In the genomic region with DNA sequence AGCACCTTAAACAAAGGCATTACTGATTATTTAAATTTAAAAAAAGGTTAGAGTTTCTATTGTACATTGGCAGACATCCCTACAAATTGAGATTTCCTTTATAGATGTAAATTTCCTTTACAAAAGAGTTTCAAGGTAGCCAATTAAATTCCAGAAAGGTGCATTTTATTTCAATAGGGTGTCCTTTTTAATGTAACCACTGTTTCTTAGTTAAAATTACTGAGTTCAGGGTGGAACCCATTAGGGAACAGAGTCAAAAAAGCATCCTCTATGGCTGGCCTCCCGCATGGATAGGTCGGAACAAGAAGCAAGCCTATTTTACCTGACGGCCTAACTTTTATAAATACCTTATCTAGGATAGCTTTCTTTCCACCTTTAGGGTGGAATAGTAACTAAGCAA, we compare ENCODE assay signal across 20 cellular contexts. TPM values are rescaled to one million over a fixed set of nuclear protein-coding genes. Genes with fewer than 3 reads are reported as not detected.
A peak's percentile ranks its signal among the peaks of the same experiment; 100 is the strongest.
DNase-seq lines count a peak whose midpoint lies in the region; ATAC-seq, FAIRE-seq and TF ChIP-seq lines count a peak whose summit lies in the region.
"Had no signal": no experiment of that assay in that cellular context is flagged by ENCODE, and none has a peak within 500 bp of the region (broad histone marks: within the 10 kb centered on the region; RNA-seq: fewer than 3 reads in every experiment).

No MANE protein-coding gene starts in this region.

- no peaks in the 10 kb centered on the region for H3K79me2 ChIP-seq in GM23338 (replicated peaks; ENCODE audit: insufficient read depth)
- H3K79me2 ChIP-seq in H1 (ENCODE audit: control insufficient read depth in 1 of 2, insufficient read depth in 2 of 2, low read length in 2 of 2) = no peaks in the 10 kb centered on the region

- POLR2A ChIA-PET in H1 (lab: Charles Lee; ENCODE audit: partially characterized antibody) = interaction anchor here (1.0 to 1.7 kb wide), 7 partner anchors 22 to 197 kb away, joined by 3 to 4 read pairs (median 4); no protein-coding TSS in a partner anchor

- no peak overlapping the region; the same call in 1 of the 2 replicates for H3K18ac ChIP-seq in H1 (ENCODE audit: extremely low read depth, low read length)

- no peak for TF ChIP-seq RAD21 in H1 (IDR thresholded peaks at IDR 0.05 in 1 of 2, conservative IDR thresholded peaks at IDR 0.05 in 1 of 2; ENCODE audit: low read depth in 2 of 2, low read length in 2 of 2)

- no peak overlapping the region for H3K14ac ChIP-seq in H1 (ENCODE audit: insufficient read length)

- DNase-seq in GM23338 (ENCODE audit: low spot score) (peak; percentile 56), H1 (ENCODE audit: low read depth in 1 of 2, low spot score in 2 of 2) (no peak), putamen (ENCODE audit: low spot score) (no peak), breast epithelium (ENCODE audit: low spot score in 2 of 2) (no peak), spleen (no peak)
- DNase-seq: AML-193; Caco-2; CD4-positive, alpha-beta T cell; GF-D8; IMR-90 had no signal

- H3K36me3 Mint-ChIP-seq in GM23338 (ENCODE audit: low read depth) = peaks cover 18% of the 10 kb centered on the region

- H3K9me3 ChIP-seq in HUES6 (ENCODE audit: control insufficient read depth, insufficient read depth, low read depth, low read length) = peaks cover 7% of the 10 kb centered on the region
- H3K9me3 ChIP-seq in H1 (ENCODE audit: insufficient read depth in 2 of 2, low read depth in 1 of 2, low read length in 1 of 2) = peaks cover 0 to 7% of the 10 kb centered on the region in 2 experiments; a peak in 2 of 4 replicates
- peaks cover 9% of the 10 kb centered on the region; the same call in 1 of the 2 replicates for H3K9me3 ChIP-seq in iPS-20b (ENCODE audit: insufficient read depth, low read depth, low read length)
- no peaks in the 10 kb centered on the region for H3K9me3 ChIP-seq in breast epithelium
- peaks cover 0 to 16% (median 11%) of the 10 kb centered on the region in 8 donors for H3K9me3 ChIP-seq in spleen
- H3K9me3 ChIP-seq: Caco-2 had no signal

- H3K4me3 Mint-ChIP-seq in GM23338 = peak overlapping the region; percentile 19
- H3K4me3 Mint-ChIP-seq: CD4-positive, alpha-beta T cell had no signal

- no peak overlapping the region for H3K56ac ChIP-seq in H1 (replicated peaks; ENCODE audit: insufficient read length, low read depth, low read length)

- H3K27ac ChIP-seq in GM23338 (ENCODE audit: low read depth) = peak overlapping the region; percentile 86
- peak overlapping the region; percentile 86 for H3K27ac ChIP-seq in HUES6 (ENCODE audit: low read depth, low read length)
- H3K27ac ChIP-seq in H1 (ENCODE audit: low read depth, low read length) = no peak overlapping the region
- H3K27ac ChIP-seq in iPS-20b (ENCODE audit: low read length) = peak overlapping the region; percentile 92
- no peak overlapping the region for H3K27ac ChIP-seq in breast epithelium
- no peak overlapping the region for H3K27ac ChIP-seq in spleen
- H3K27ac ChIP-seq: 22Rv1, A549, C4-2B had no signal

- 0 out of 2 replicates have a peak, but pooled peaks cover 4% of the 10 kb centered on the region for H3F3A ChIP-seq in GM23338 (replicated peaks; ENCODE audit: low read depth)

- TF ChIP-seq CTCF in GM23338 (conservative IDR thresholded peaks at IDR 0.05; ENCODE audit: low read depth in 2 of 2) (no peak), H1 (IDR thresholded peaks at IDR 0.05; ENCODE audit: control extremely low read depth in 1 of 3, insufficient read depth in 1 of 3, low read depth in 1 of 3, low read length in 3 of 3) (no peak), breast epithelium (IDR thresholded peaks at IDR 0.05) (no peak), spleen (IDR thresholded peaks at IDR 0.05 in 8 of 11, conservative IDR thresholded peaks at IDR 0.05 in 3 of 11) (no peak)

- H4K20me1 ChIP-seq in GM23338 (replicated peaks; ENCODE audit: insufficient read depth) = no peaks in the 10 kb centered on the region
- no peaks in the 10 kb centered on the region for H4K20me1 ChIP-seq in H1 (replicated peaks in 1 of 2; ENCODE audit: control insufficient read depth in 1 of 2, insufficient read depth in 2 of 2, low read length in 2 of 2)

- H3K27me3 Mint-ChIP-seq in GM23338 (ENCODE audit: insufficient read depth, low read depth, poor library complexity) = peaks cover 8% of the 10 kb centered on the region
- H3K27me3 Mint-ChIP-seq: CD4-positive, alpha-beta T cell had no signal

- WGBS in H1 (ENCODE audit: extremely low coverage in 1 of 2, insufficient coverage in 1 of 2, insufficient read length in 1 of 2, insufficient replicate concordance in 2 of 2, low coverage in 1 of 2, low lambda C conversion rate in 2 of 2, missing lambda C conversion rate in 1 of 2), 2 experiments = 1% methylated on average over 3 of the region's 3 CpGs; no CpG with 5 or more reads in 1 of the 2 experiments
- 94 to 99% (median 96%) methylated on average over 3 of the region's 3 CpGs for WGBS in spleen, 5 donors

- H4K5ac ChIP-seq in H1 (ENCODE audit: insufficient read length, low read depth, low read length) = no peak overlapping the region

- TF ChIP-seq POLR2A in H1 (IDR thresholded peaks at IDR 0.05; ENCODE audit: control extremely low read depth in 1 of 2, low read depth in 2 of 2, low read length in 2 of 2) (no peak), breast epithelium (IDR thresholded peaks at IDR 0.05) (no peak), spleen (IDR thresholded peaks at IDR 0.05) (no peak)

- H3K27ac Mint-ChIP-seq in GM23338 = peak overlapping the region; percentile 91
- H3K27ac Mint-ChIP-seq: CD4-positive, alpha-beta T cell had no signal

- no peaks in the 10 kb centered on the region for H3K79me1 ChIP-seq in H1 (ENCODE audit: low read depth, low read length)

- H3K4me3 ChIP-seq in GM23338 = peak overlapping the region; percentile 16
- 0 out of 2 replicates have a peak overlapping the region, but pooled peaks have one; percentile 27 for H3K4me3 ChIP-seq in HUES6 (ENCODE audit: low read depth, low read length)
- peak overlapping the region in 1 of 4 experiments; percentile 37; a peak in 1 of 8 replicates for H3K4me3 ChIP-seq in H1 (ENCODE audit: extremely low read depth in 1 of 4, insufficient read depth in 2 of 4, low read depth in 3 of 4, low read length in 4 of 4)
- peak overlapping the region; percentile 45; the same call in 1 of the 2 replicates for H3K4me3 ChIP-seq in iPS-20b (ENCODE audit: low read length)
- no peak overlapping the region for H3K4me3 ChIP-seq in breast epithelium
- H3K4me3 ChIP-seq in spleen = no peak overlapping the region
- H3K4me3 ChIP-seq: A549, K562 had no signal

- CTCF ChIA-PET in H1 (lab: Charles Lee; ENCODE audit: partially characterized antibody) = interaction anchor here (0.7 to 3.3 kb wide), 14 partner anchors 8 to 254 kb away, joined by 3 to 13 read pairs (median 6); partner anchors contain the start of gene EVA1C

- peaks cover 38% of the 10 kb centered on the region for H3K4me1 Mint-ChIP-seq in GM23338

- H2BK20ac ChIP-seq in H1 (ENCODE audit: low read length) = no peak overlapping the region

- H2BK5ac ChIP-seq in H1 (ENCODE audit: low read depth, low read length) = no peak overlapping the region

- H3K9ac ChIP-seq in HUES6 (ENCODE audit: low read length) (peak overlapping the region; percentile 3), H1 (replicated peaks in 1 of 4; ENCODE audit: extremely low read depth in 1 of 4, low read depth in 3 of 4, low read length in 3 of 4) (no peak overlapping the region), iPS-20b (ENCODE audit: low read depth, low read length) (peak overlapping the region; percentile 37; the same call in 1 of the 2 replicates)

- H3K36me3 ChIP-seq in GM23338 (ENCODE audit: insufficient read depth) (no peaks in the 10 kb centered on the region), HUES6 (ENCODE audit: control insufficient read depth, insufficient read depth, low read length) (no peaks in the 10 kb centered on the region), H1 (ENCODE audit: control insufficient read depth in 2 of 4, insufficient read depth in 4 of 4, low read length in 3 of 4) (no peaks in the 10 kb centered on the region; a peak in 1 of 8 replicates), iPS-20b (ENCODE audit: insufficient read depth, low read depth, low read length) (peaks cover 6% of the 10 kb centered on the region; the same call in 1 of the 2 replicates), breast epithelium (no peaks in the 10 kb centered on the region), spleen (no peaks in the 10 kb centered on the region)

- H2BK120ac ChIP-seq in H1 (replicated peaks; ENCODE audit: low read depth, low read length) = no peak overlapping the region

- H3K27me3 ChIP-seq in GM23338 (ENCODE audit: insufficient read depth) (no peaks in the 10 kb centered on the region), HUES6 (ENCODE audit: control insufficient read depth, insufficient read depth, low read length) (no peaks in the 10 kb centered on the region), H1 (replicated peaks in 1 of 4; ENCODE audit: control insufficient read depth in 3 of 4, extremely low read depth in 1 of 4, insufficient read depth in 3 of 4, low read length in 3 of 4) (no peaks in the 10 kb centered on the region), iPS-20b (ENCODE audit: insufficient read depth, low read length) (no peaks in the 10 kb centered on the region), breast epithelium (no peaks in the 10 kb centered on the region), spleen (replicated peaks in 1 of 7) (no peaks in the 10 kb centered on the region)

- H3K9me3 Mint-ChIP-seq in GM23338 = peaks cover 18% of the 10 kb centered on the region

- FAIRE-seq in H1 (lab: Jason Lieb, UNC) = no peak
- FAIRE-seq: A549, D721Med, H54, K562 had no signal

- peak overlapping the region; percentile 33 for H3K4me2 ChIP-seq in GM23338
- H3K4me2 ChIP-seq in H1 (ENCODE audit: insufficient read depth in 1 of 2, low read depth in 2 of 2, low read length in 2 of 2) = peak overlapping the region; percentile 45 to 54; a peak in 3 of 4 replicates
- H3K4me2 ChIP-seq: A549 had no signal

- H3K4me1 ChIP-seq in GM23338 (ENCODE audit: insufficient read depth) (peaks cover 26% of the 10 kb centered on the region), HUES6 (ENCODE audit: control insufficient read depth, insufficient read depth, low read length) (peaks cover 38% of the 10 kb centered on the region), H1 (replicated peaks in 1 of 4; ENCODE audit: control insufficient read depth in 3 of 4, insufficient read depth in 4 of 4, low read length in 3 of 4) (peaks cover 4 to 13% (median 8%) of the 10 kb centered on the region in 4 experiments; a peak in 5 of 7 replicates), iPS-20b (ENCODE audit: insufficient read depth, low read length) (peaks cover 26% of the 10 kb centered on the region; the same call in 1 of the 2 replicates), breast epithelium (no peaks in the 10 kb centered on the region), spleen (no peaks in the 10 kb centered on the region)
- H3K4me1 ChIP-seq: A549, Caco-2 had no signal

- no peak overlapping the region for H4K8ac ChIP-seq in H1 (ENCODE audit: extremely low read depth, insufficient read depth, low read length)

- H2AFZ ChIP-seq in GM23338 (no peak overlapping the region), H1 (ENCODE audit: low read length) (no peak overlapping the region)

- H3K4ac ChIP-seq in H1 (replicated peaks; ENCODE audit: insufficient read length, low read depth, low read length) = no peak overlapping the region

- no peak overlapping the region for H2BK12ac ChIP-seq in H1 (ENCODE audit: low read depth, low read length)

- TF ChIP-seq EP300 in H1 (IDR thresholded peaks at IDR 0.05; ENCODE audit: borderline replicate concordance in 1 of 2, low read depth in 2 of 2, low read length in 2 of 2) = no peak

- no peaks in the 10 kb centered on the region for H3K23me2 ChIP-seq in H1 (ENCODE audit: low read depth, low read length)

- no peak overlapping the region for H2AK5ac ChIP-seq in H1 (ENCODE audit: low read depth, low read length)

- no peaks in the 10 kb centered on the region; the same call in 1 of the 2 replicates for H3K9me2 ChIP-seq in GM23338 (ENCODE audit: insufficient read depth)

- no peak overlapping the region for H4K91ac ChIP-seq in H1 (replicated peaks; ENCODE audit: insufficient read length, low read length)

- H2BK15ac ChIP-seq in H1 (ENCODE audit: low read length) = no peak overlapping the region

- ATAC-seq in GM23338 (peak; percentile 76), HG03342 (IDR thresholded peaks at IDR 0.05; ENCODE audit: unreplicated experiment) (no peak)
- ATAC-seq: A549, K562 had no signal

- H3K23ac ChIP-seq in H1 (ENCODE audit: insufficient read length) = no peak overlapping the region

- intact Hi-C loops in breast epithelium (cut with DNase I; ENCODE audit: low total_unique reads) = loop anchor here (5.0 kb wide), 1 partner anchor 159 kb away; no protein-coding TSS in a partner anchor
- intact Hi-C loops in spleen (cut with DNase I; ENCODE audit: low total_unique reads) = no loop called here

RNA-seq across cellular contexts. Expression of gene TCP10L, which starts 24.4 kb away (rescaled TPM):
- total RNA-seq in GM23338 (2014; rRNA removed; shearing (Covaris generic)) = 0.10 and 0.12 TPM in 2 replicates
- 0.65 and 1.5 TPM in 2 replicates for polyA plus RNA-seq in GM23338 (2016; fragmentation: Nextera tagmentation; extraction: Ambion mirVana)
- total RNA-seq in H1 (2021; fragmentation: NEBNext Ultra II Directional; extraction: Animal tissue kit (Norgen Biotek cat#: 25700)) = 0.71 and 0.99 TPM in 2 replicates
- 0.45 and 0.74 TPM in 2 replicates for polyA plus RNA-seq in H1 (2011; rRNA removed)
- 0.43 TPM for polyA plus RNA-seq in H1 (2011; cell fraction: cytosol; rRNA removed)
- polyA plus RNA-seq in H1 (2011; cell fraction: nucleus; rRNA removed) = 0.76 TPM
- 0.30 to 0.83 TPM (median 0.53 TPM) in 4 replicates for polyA plus RNA-seq in H1 (2012, experiment 1 of 2)
- polyA plus RNA-seq in H1 (2012, experiment 2 of 2) = 0.34 TPM
- polyA plus RNA-seq in H1 (2013, experiment 1 of 2) = 0.22 TPM
- 0.44 TPM for polyA plus RNA-seq in H1 (2013, experiment 2 of 2)
- 0.61 and 0.69 TPM in 2 replicates for polyA minus RNA-seq in H1 (2011; rRNA and poly(A)+ RNA removed)
- not detected for polyA minus RNA-seq in H1 (2011; cell fraction: cytosol; rRNA and poly(A)+ RNA removed)
- polyA minus RNA-seq in H1 (2011; cell fraction: nucleus; rRNA and poly(A)+ RNA removed) = 0.50 TPM
- total RNA-seq in breast epithelium = under 1 TPM; 0.48 to 0.73 (median 0.66) TPM
- 1 to 10 TPM in 2 of 7 donors, under 1 TPM in 3, not detected in 2; 0.42 to 1.6 (median 0.70) TPM for total RNA-seq in spleen
- 1 to 10 TPM in 1 of 3 donors, under 1 TPM in 2; 0.49 to 1.1 (median 0.58) TPM for polyA plus RNA-seq in spleen
- total RNA-seq: Caco-2, IMR-90 had no signal
- polyA plus RNA-seq: BJ had no signal

RNA-seq across cellular contexts. Expression of gene CFAP298, which starts 51.3 kb away (rescaled TPM):
- 37.8 and 46.6 TPM in 2 replicates for total RNA-seq in GM23338 (2014; rRNA removed; shearing (Covaris generic))
- polyA plus RNA-seq in GM23338 (2016; fragmentation: Nextera tagmentation; extraction: Ambion mirVana) (152 and 157 TPM in 2 replicates), H1 (2011; rRNA removed) (43.0 and 47.8 TPM in 2 replicates), spleen (10 to 100 TPM; 28.7 to 34.6 (median 32.3) TPM)
- total RNA-seq in H1 (2021; fragmentation: NEBNext Ultra II Directional; extraction: Animal tissue kit (Norgen Biotek cat#: 25700)) = 68.1 and 69.6 TPM in 2 replicates
- polyA plus RNA-seq in H1 (2011; cell fraction: cytosol; rRNA removed) = 70.3 TPM
- 32.8 TPM for polyA plus RNA-seq in H1 (2011; cell fraction: nucleus; rRNA removed)
- 77.4 to 91.3 TPM (median 77.8 TPM) in 4 replicates for polyA plus RNA-seq in H1 (2012, experiment 1 of 2)
- 20.5 TPM for polyA plus RNA-seq in H1 (2012, experiment 2 of 2)
- polyA plus RNA-seq in H1 (2013, experiment 1 of 2) = 95.7 TPM
- 94.4 TPM for polyA plus RNA-seq in H1 (2013, experiment 2 of 2)
- polyA minus RNA-seq in H1 (2011; rRNA and poly(A)+ RNA removed) = 7.4 and 9.2 TPM in 2 replicates
- polyA minus RNA-seq in H1 (2011; cell fraction: cytosol; rRNA and poly(A)+ RNA removed) = 27.7 TPM
- polyA minus RNA-seq in H1 (2011; cell fraction: nucleus; rRNA and poly(A)+ RNA removed) = 17.3 TPM
- total RNA-seq in breast epithelium (10 to 100 TPM; 16.8 to 38.2 (median 36.1) TPM), spleen (10 to 100 TPM; 22.4 to 30.4 (median 27.0) TPM)

Comparison
In these comparisons a context has a peak if more than half of its experiments do, and no peak if none do; other contexts are left out.
1. H3K27ac ChIP-seq: peak in GM23338 (single experiment), HUES6 (single experiment) and iPS-20b (single experiment); none in H1 (single experiment), breast epithelium (0 of 2) and spleen (0 of 8).
2. H3K4me3 ChIP-seq: peak in GM23338 (single experiment), HUES6 (single experiment) and iPS-20b (single experiment); none in breast epithelium (0 of 3) and spleen (0 of 8).
3. H3K9ac ChIP-seq: peak in HUES6 (single experiment) and iPS-20b (single experiment); none in H1 (0 of 4).